In the genomic region with DNA sequence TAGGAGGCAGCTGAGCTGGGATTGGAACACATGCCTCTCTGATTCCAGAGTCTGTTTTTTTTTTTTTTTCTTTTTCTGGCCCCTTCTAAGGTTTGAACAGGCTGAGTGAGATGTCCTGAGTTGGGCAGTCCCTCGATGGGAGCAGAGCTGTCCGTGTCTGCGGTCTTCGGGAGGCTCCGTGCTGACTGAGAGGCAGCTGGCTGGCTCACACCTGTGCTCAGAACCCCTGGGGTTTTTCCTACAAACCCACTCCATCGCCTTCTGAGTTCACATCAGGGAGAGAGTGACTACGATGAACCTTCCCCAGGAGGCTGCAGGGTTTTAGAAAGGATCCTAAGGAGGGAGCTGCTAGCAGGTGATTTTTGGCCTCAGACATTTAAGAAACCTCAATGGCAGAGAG, we compare ENCODE assay signal across 1 cellular context.
TF ChIP-seq lines count a peak whose summit lies in the region.

No MANE protein-coding gene starts in this region.

TF ChIP-seq in GM12878, 131 proteins besides CTCF, POLR2A, EP300 and RAD21:
- TF ChIP-seq CREM (IDR thresholded peaks at IDR 0.05; ENCODE audit: low read depth) (peak; percentile 25; the same call in 1 of the 2 replicates), TCF3 (IDR thresholded peaks at IDR 0.05; ENCODE audit: borderline replicate concordance, insufficient read depth, low read depth, low read length) (peak; percentile 81; the same call in 1 of the 2 replicates), TCF12 (IDR thresholded peaks at IDR 0.05; ENCODE audit: low read depth, low read length) (peak; percentile 72; the same call in 1 of the 2 replicates), EED (IDR thresholded peaks at IDR 0.05; ENCODE audit: low read depth) (peak; percentile 20; the same call in 1 of the 2 replicates), RFX5 (IDR thresholded peaks at IDR 0.05; ENCODE audit: low read depth, low read length) (no peak)
